Comparison of ENCODE assay signal across 8 cellular contexts in genomic region chr10:99430451-99431189, GRCh38. TPM values are rescaled to one million over a fixed set of nuclear protein-coding genes. Genes with fewer than 3 reads are reported as not detected.
A peak's percentile ranks its signal among the peaks of the same experiment; 100 is the strongest.
DNase-seq lines count a peak whose midpoint lies in the region; TF ChIP-seq lines count a peak whose summit lies in the region.

Gene GOT1, minus strand, starts transcription at chr10:99430624. Its CDS starts 59 bp downstream, at chr10:99430565.

- no peaks in the 10 kb centered on the region for H3K9me2 ChIP-seq in MM.1S (replicated peaks; ENCODE audit: insufficient read depth, low read length)

- peak within 1 kb of the TSS; percentile 96 to 99 (median 98) for H3K4me3 Mint-ChIP-seq in nephron
- H3K4me3 Mint-ChIP-seq in stimulated activated naive CD8-positive, alpha-beta T cell treated with anti-CD3 and anti-CD28 coated beads, Interleukin-15, Interleukin-2, amounts not matched to agents 100 ng/mL and 50 ng/mL, for 24 hours = peak within 1 kb of the TSS; percentile 100

- no peaks in the 10 kb centered on the region for H3K36me3 Mint-ChIP-seq in nephron (ENCODE audit: low read depth)
- peaks cover 10% of the 10 kb centered on the region for H3K36me3 Mint-ChIP-seq in stimulated activated naive CD8-positive, alpha-beta T cell treated with anti-CD3 and anti-CD28 coated beads, Interleukin-15, Interleukin-2, amounts not matched to agents 100 ng/mL and 50 ng/mL, for 24 hours (ENCODE audit: low read depth)

- no peaks in the 10 kb centered on the region for H3K27me3 Mint-ChIP-seq in nephron (ENCODE audit: low read depth)
- no peaks in the 10 kb centered on the region for H3K27me3 Mint-ChIP-seq in stimulated activated naive CD8-positive, alpha-beta T cell treated with anti-CD3 and anti-CD28 coated beads, Interleukin-15, Interleukin-2, amounts not matched to agents 100 ng/mL and 50 ng/mL, for 24 hours

- H3K9ac ChIP-seq in ES-I3 (ENCODE audit: low read depth, low read length) (peak within 1 kb of the TSS; percentile 87), MM.1S (ENCODE audit: low read length) (peak within 1 kb of the TSS; percentile 95)

- H3K27me3 ChIP-seq in HAP-1 (ENCODE audit: low read depth) = no peaks in the 10 kb centered on the region
- no peaks in the 10 kb centered on the region for H3K27me3 ChIP-seq in MM.1S (replicated peaks; ENCODE audit: insufficient read depth, low read length)

- TF ChIP-seq CTCF in MM.1S (IDR thresholded peaks at IDR 0.05; ENCODE audit: low read length) (no peak), fibroblast of the aortic adventitia (IDR thresholded peaks at IDR 0.05; ENCODE audit: insufficient read depth, low read length) (no peak), nephron (IDR thresholded peaks at IDR 0.05; ENCODE audit: unreplicated experiment in 3 of 3) (no peak)

- H3K4me3 ChIP-seq in HAP-1 (peak within 1 kb of the TSS; percentile 89), MM.1S (ENCODE audit: low read length) (peak within 1 kb of the TSS; percentile 94), fibroblast of the aortic adventitia (ENCODE audit: low read depth, low read length) (peak within 1 kb of the TSS; percentile 100)

- H3K27ac ChIP-seq in MM.1S (ENCODE audit: low read length) = peak within 1 kb of the TSS; percentile 91

- H3K36me3 ChIP-seq in ES-I3 (ENCODE audit: insufficient read depth, low read length) (0 out of 2 replicates have a peak, but pooled peaks cover 2% of the 10 kb centered on the region), HAP-1 (replicated peaks) (peaks cover 7% of the 10 kb centered on the region), MM.1S (replicated peaks; ENCODE audit: insufficient read depth, low read length) (no peaks in the 10 kb centered on the region)

- in situ Hi-C loops in HAP-1 (cut with MboI; ENCODE audit: low sequenced_read_pairs) = loop anchor here (5.0 kb wide), 2 partner anchors 102 to 182 kb away; partner anchors contain the start of gene NKX2-3

- DNase-seq in HAP-1 (ENCODE audit: low spot score in 2 of 2) (peak; percentile 95 to 99), MM.1S (peak; percentile 99), SIG-M5 (lab: John Stamatoyannopoulos, UW) (peak; percentile 94), activated gamma-delta T cell (lab: John Stamatoyannopoulos, UW) (peak; percentile 79), fibroblast of the aortic adventitia (ENCODE audit: low read depth) (peak; percentile 99)

- peak within 1 kb of the TSS; percentile 86 for H2AFZ ChIP-seq in MM.1S (ENCODE audit: low read length)

- H3K27ac Mint-ChIP-seq in nephron = peak within 1 kb of the TSS; percentile 77 to 95 (median 83)
- peak within 1 kb of the TSS; percentile 100 for H3K27ac Mint-ChIP-seq in stimulated activated naive CD8-positive, alpha-beta T cell treated with anti-CD3 and anti-CD28 coated beads, Interleukin-15, Interleukin-2, amounts not matched to agents 100 ng/mL and 50 ng/mL, for 24 hours

- H3F3A ChIP-seq in MM.1S (ENCODE audit: insufficient read depth, low read length) = peaks cover 12% of the 10 kb centered on the region; the same call in 1 of the 2 replicates

- peaks cover 5% of the 10 kb centered on the region; the same call in 1 of the 2 replicates for H4K20me1 ChIP-seq in MM.1S (ENCODE audit: insufficient read depth, low read length)

- no peaks in the 10 kb centered on the region for H3K9me3 ChIP-seq in ES-I3 (ENCODE audit: control insufficient read depth, insufficient read depth, low read length)
- no peaks in the 10 kb centered on the region for H3K9me3 ChIP-seq in HAP-1
- no peaks in the 10 kb centered on the region for H3K9me3 ChIP-seq in MM.1S (replicated peaks; ENCODE audit: insufficient read depth, low read length)

- H3K4me1 ChIP-seq in ES-I3 (ENCODE audit: insufficient read depth, low read length) (peaks cover 4% of the 10 kb centered on the region; the same call in 1 of the 2 replicates), HAP-1 (peaks cover 9% of the 10 kb centered on the region), MM.1S (ENCODE audit: low read length) (peaks cover 9% of the 10 kb centered on the region; the same call in 1 of the 2 replicates)

- H3K4me2 ChIP-seq in MM.1S (ENCODE audit: low read depth, low read length) = peak within 1 kb of the TSS; percentile 95

- peaks cover 37% of the 10 kb centered on the region for H3K4me1 Mint-ChIP-seq in nephron
- H3K4me1 Mint-ChIP-seq in stimulated activated naive CD8-positive, alpha-beta T cell treated with anti-CD3 and anti-CD28 coated beads, Interleukin-15, Interleukin-2, amounts not matched to agents 100 ng/mL and 50 ng/mL, for 24 hours (ENCODE audit: low read depth) = peaks cover 40% of the 10 kb centered on the region

- H3K9me3 Mint-ChIP-seq in nephron = no peaks in the 10 kb centered on the region
- no peaks in the 10 kb centered on the region for H3K9me3 Mint-ChIP-seq in stimulated activated naive CD8-positive, alpha-beta T cell treated with anti-CD3 and anti-CD28 coated beads, Interleukin-15, Interleukin-2, amounts not matched to agents 100 ng/mL and 50 ng/mL, for 24 hours

- H3K79me2 ChIP-seq in MM.1S (ENCODE audit: low read length) = peaks cover 77% of the 10 kb centered on the region

RNA-seq across cellular contexts. Expression of gene GOT1, which starts in this region (rescaled TPM):
- 14.7 and 33.7 TPM in 2 replicates for total RNA-seq in fibroblast of the aortic adventitia (ENCODE audit: low replicate concordance)

Comparison
In these comparisons a context has a peak if more than half of its experiments do, and no peak if none do; other contexts are left out.
1. Peak in every context shown above with its lines: DNase-seq, H3K4me3 ChIP-seq and H3K27ac ChIP-seq.